ENCODE assay signal across 11 cellular contexts in the genomic region with DNA sequence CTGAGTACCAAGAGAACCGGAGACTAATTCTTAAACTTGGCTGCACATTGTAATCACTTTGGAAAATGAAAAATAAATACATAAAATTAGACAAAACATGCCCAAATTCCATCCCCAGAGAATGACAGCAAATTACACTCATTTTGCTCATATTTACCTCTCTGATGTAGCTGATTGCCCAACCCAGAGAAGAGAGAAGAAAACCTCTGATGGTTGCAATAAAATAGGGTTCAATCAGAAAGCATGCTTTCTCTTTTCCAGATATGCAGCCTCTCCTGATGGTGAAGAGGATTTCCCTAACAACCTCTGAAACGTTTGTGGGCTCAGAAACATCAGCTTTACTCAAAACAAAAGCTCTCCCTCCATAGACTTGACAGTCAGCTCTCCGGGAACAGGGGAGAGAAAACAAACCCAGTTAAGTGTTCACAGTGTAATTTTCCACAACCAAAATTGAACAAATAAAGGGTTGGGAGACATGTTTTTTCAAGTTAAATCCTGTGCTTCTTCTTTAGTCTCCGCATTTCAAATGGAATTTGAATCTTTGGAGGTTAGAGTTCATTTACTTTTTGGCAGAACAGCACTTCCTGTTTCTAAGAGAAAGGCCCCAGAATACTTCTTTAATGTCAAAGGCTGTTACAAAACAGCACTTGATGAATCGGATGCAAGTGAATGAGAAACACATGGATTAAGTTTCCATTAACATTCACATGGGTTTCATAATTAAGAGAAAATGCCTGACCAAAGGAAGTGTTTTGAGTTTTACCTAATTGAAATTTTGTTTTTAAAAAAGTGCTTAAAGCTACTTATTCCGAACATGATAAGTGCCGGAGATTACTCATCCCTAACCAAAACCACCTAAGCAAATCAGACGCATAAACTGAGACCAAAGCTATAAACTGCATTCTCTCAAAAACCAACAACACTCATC.
DNase-seq lines count a peak whose midpoint lies in the region; ATAC-seq and TF ChIP-seq lines count a peak whose summit lies in the region.
"Had no signal": no experiment of that assay in that cellular context is flagged by ENCODE, and none has a peak within 500 bp of the region (broad histone marks: within the 10 kb centered on the region; RNA-seq: fewer than 3 reads in every experiment).

No MANE protein-coding gene starts in this region.

- 43% methylated on average over 8 of the region's 8 CpGs for WGBS in hepatocyte (ENCODE audit: low lambda C conversion rate, missing lambda C conversion rate)

- H3K27me3 ChIP-seq in hepatocyte = no peaks in the 10 kb centered on the region

- ATAC-seq in SK-N-SH treated with all-trans-retinoic acid at 6 μM for 48 hours = peak; percentile 90
- ATAC-seq in activated CD8-positive, alpha-beta T cell treated with anti-CD3 and anti-CD28 coated beads for 36 hours = no peak

- H3K36me3 Mint-ChIP-seq in activated CD8-positive, alpha-beta T cell treated with anti-CD3 and anti-CD28 coated beads for 36 hours (ENCODE audit: low read depth) = no peaks in the 10 kb centered on the region

- intact Hi-C loops in activated CD8-positive, alpha-beta T cell treated with anti-CD3 and anti-CD28 coated beads for 36 hours (cut with micrococcal nuclease) = no loop called here

- TF ChIP-seq CTCF in hepatocyte (IDR thresholded peaks at IDR 0.05; ENCODE audit: poor library complexity) = no peak
- TF ChIP-seq CTCF in activated CD8-positive, alpha-beta T cell treated with anti-CD3 and anti-CD28 coated beads for 36 hours (IDR thresholded peaks at IDR 0.05) = no peak

- peak overlapping the region; percentile 80 for H2AFZ ChIP-seq in hepatocyte

- no peak overlapping the region for H3K4me3 ChIP-seq in hepatocyte
- H3K4me3 ChIP-seq: thoracic aorta had no signal

- H3K4me1 Mint-ChIP-seq in activated CD8-positive, alpha-beta T cell treated with anti-CD3 and anti-CD28 coated beads for 36 hours (ENCODE audit: low read depth) = no peaks in the 10 kb centered on the region

- no peak overlapping the region for H3K4me3 Mint-ChIP-seq in activated CD8-positive, alpha-beta T cell treated with anti-CD3 and anti-CD28 coated beads for 36 hours

- peak overlapping the region; percentile 52 for H3K4me2 ChIP-seq in hepatocyte

- H3K27ac Mint-ChIP-seq in activated CD8-positive, alpha-beta T cell treated with anti-CD3 and anti-CD28 coated beads for 36 hours = no peak overlapping the region

- no peaks in the 10 kb centered on the region for H3K9me3 ChIP-seq in hepatocyte (ENCODE audit: low read depth)
- H3K9me3 ChIP-seq: thoracic aorta had no signal

- CTCF ChIA-PET in activated CD8-positive, alpha-beta T cell treated with anti-CD3 and anti-CD28 coated beads for 36 hours (lab: Charles Lee) = no interaction called here

- no peaks in the 10 kb centered on the region for H3K27me3 Mint-ChIP-seq in activated CD8-positive, alpha-beta T cell treated with anti-CD3 and anti-CD28 coated beads for 36 hours

- peaks cover 7% of the 10 kb centered on the region for H3K4me1 ChIP-seq in hepatocyte (ENCODE audit: insufficient read depth)

- POLR2A ChIA-PET in activated CD8-positive, alpha-beta T cell treated with anti-CD3 and anti-CD28 coated beads for 36 hours (lab: Charles Lee) = no interaction called here

- H3K79me2 ChIP-seq in hepatocyte = no peaks in the 10 kb centered on the region

- peak; percentile 30 for DNase-seq in GM04503 (ENCODE audit: low read depth)
- no peak for DNase-seq in hepatocyte (ENCODE audit: low spot score)
- peak; percentile 37 for DNase-seq in smooth muscle cell of the brain vasculature (ENCODE audit: low read depth, low spot score)
- DNase-seq in LoVo (ENCODE audit: low spot score) = no peak
- DNase-seq in activated naive CD4-positive, alpha-beta T cell treated with Interleukin-2 at 50 U/mL for 16 hours = no peak
- DNase-seq in activated CD8-positive, alpha-beta T cell treated with anti-CD3 and anti-CD28 coated beads for 36 hours = no peak
- DNase-seq in hepatic stellate cell (ENCODE audit: low spot score) = no peak
- DNase-seq: GF-D8, Right ventricle myocardium superior had no signal

- H3K9me3 Mint-ChIP-seq in activated CD8-positive, alpha-beta T cell treated with anti-CD3 and anti-CD28 coated beads for 36 hours = peaks cover 3% of the 10 kb centered on the region

- no peaks in the 10 kb centered on the region for H3K36me3 ChIP-seq in hepatocyte (replicated peaks; ENCODE audit: insufficient read depth, low read depth)
- H3K36me3 ChIP-seq: thoracic aorta had no signal

- peak overlapping the region; percentile 74 for H3K27ac ChIP-seq in hepatocyte
- H3K27ac ChIP-seq: thoracic aorta had no signal

- no peaks in the 10 kb centered on the region for H4K20me1 ChIP-seq in hepatocyte (ENCODE audit: insufficient read depth, poor library complexity, severe bottlenecking)

- H3K9me2 ChIP-seq in hepatocyte (replicated peaks; ENCODE audit: insufficient read depth) = no peaks in the 10 kb centered on the region

TF ChIP-seq in SK-N-SH treated with all-trans-retinoic acid at 6 μM for 48 hours, 23 proteins besides CTCF, POLR2A, EP300 and RAD21 (continues in another document):
- no peak for TF ChIP-seq TCF4 (CRISPR knock-in tag; IDR thresholded peaks at IDR 0.05; ENCODE audit: borderline replicate concordance)
- TF ChIP-seq BACH2 (CRISPR knock-in tag; IDR thresholded peaks at IDR 0.05; ENCODE audit: borderline replicate concordance) = no peak
- TF ChIP-seq ARNTL (CRISPR knock-in tag; IDR thresholded peaks at IDR 0.05; ENCODE audit: borderline replicate concordance, low read depth) = no peak
- no peak for TF ChIP-seq ZNF565 (CRISPR knock-in tag; conservative IDR thresholded peaks at IDR 0.05; ENCODE audit: low read depth)
- TF ChIP-seq ZNF70 (CRISPR knock-in tag; IDR thresholded peaks at IDR 0.05) = no peak
- TF ChIP-seq, protein P1, sequence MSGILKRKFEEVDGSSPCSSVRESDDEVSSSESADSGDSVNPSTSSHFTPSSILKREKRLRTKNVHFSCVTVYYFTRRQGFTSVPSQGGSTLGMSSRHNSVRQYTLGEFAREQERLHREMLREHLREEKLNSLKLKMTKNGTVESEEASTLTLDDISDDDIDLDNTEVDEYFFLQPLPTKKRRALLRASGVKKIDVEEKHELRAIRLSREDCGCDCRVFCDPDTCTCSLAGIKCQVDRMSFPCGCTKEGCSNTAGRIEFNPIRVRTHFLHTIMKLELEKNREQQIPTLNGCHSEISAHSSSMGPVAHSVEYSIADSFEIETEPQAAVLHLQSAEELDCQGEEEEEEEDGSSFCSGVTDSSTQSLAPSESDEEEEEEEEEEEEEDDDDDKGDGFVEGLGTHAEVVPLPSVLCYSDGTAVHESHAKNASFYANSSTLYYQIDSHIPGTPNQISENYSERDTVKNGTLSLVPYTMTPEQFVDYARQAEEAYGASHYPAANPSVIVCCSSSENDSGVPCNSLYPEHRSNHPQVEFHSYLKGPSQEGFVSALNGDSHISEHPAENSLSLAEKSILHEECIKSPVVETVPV (CRISPR knock-in tag; IDR thresholded peaks at IDR 0.05) = no peak
- no peak for TF ChIP-seq GLIS3 (CRISPR knock-in tag; IDR thresholded peaks at IDR 0.05)
- no peak for TF ChIP-seq RARB (CRISPR knock-in tag; IDR thresholded peaks at IDR 0.05)
- TF ChIP-seq, protein P2, sequence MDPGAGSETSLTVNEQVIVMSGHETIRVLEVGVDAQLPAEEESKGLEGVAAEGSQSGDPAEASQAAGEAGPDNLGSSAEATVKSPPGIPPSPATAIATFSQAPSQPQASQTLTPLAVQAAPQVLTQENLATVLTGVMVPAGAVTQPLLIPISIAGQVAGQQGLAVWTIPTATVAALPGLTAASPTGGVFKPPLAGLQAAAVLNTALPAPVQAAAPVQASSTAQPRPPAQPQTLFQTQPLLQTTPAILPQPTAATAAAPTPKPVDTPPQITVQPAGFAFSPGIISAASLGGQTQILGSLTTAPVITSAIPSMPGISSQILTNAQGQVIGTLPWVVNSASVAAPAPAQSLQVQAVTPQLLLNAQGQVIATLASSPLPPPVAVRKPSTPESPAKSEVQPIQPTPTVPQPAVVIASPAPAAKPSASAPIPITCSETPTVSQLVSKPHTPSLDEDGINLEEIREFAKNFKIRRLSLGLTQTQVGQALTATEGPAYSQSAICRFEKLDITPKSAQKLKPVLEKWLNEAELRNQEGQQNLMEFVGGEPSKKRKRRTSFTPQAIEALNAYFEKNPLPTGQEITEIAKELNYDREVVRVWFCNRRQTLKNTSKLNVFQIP (CRISPR knock-in tag; IDR thresholded peaks at IDR 0.05; ENCODE audit: borderline replicate concordance, low read depth) = no peak
- no peak for TF ChIP-seq ISL1 (CRISPR knock-in tag; IDR thresholded peaks at IDR 0.05)
- no peak for TF ChIP-seq ZFP3 (CRISPR knock-in tag; IDR thresholded peaks at IDR 0.05)
- no peak for TF ChIP-seq CSDC2 (CRISPR knock-in tag; IDR thresholded peaks at IDR 0.05)
- no peak for TF ChIP-seq ZC3H10 (CRISPR knock-in tag; IDR thresholded peaks at IDR 0.05)
- TF ChIP-seq, protein P3, sequence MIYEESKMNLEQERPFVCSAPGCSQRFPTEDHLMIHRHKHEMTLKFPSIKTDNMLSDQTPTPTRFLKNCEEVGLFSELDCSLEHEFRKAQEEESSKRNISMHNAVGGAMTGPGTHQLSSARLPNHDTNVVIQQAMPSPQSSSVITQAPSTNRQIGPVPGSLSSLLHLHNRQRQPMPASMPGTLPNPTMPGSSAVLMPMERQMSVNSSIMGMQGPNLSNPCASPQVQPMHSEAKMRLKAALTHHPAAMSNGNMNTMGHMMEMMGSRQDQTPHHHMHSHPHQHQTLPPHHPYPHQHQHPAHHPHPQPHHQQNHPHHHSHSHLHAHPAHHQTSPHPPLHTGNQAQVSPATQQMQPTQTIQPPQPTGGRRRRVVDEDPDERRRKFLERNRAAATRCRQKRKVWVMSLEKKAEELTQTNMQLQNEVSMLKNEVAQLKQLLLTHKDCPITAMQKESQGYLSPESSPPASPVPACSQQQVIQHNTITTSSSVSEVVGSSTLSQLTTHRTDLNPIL (CRISPR knock-in tag; IDR thresholded peaks at IDR 0.05; ENCODE audit: low read depth) = no peak
- TF ChIP-seq, protein P4, sequence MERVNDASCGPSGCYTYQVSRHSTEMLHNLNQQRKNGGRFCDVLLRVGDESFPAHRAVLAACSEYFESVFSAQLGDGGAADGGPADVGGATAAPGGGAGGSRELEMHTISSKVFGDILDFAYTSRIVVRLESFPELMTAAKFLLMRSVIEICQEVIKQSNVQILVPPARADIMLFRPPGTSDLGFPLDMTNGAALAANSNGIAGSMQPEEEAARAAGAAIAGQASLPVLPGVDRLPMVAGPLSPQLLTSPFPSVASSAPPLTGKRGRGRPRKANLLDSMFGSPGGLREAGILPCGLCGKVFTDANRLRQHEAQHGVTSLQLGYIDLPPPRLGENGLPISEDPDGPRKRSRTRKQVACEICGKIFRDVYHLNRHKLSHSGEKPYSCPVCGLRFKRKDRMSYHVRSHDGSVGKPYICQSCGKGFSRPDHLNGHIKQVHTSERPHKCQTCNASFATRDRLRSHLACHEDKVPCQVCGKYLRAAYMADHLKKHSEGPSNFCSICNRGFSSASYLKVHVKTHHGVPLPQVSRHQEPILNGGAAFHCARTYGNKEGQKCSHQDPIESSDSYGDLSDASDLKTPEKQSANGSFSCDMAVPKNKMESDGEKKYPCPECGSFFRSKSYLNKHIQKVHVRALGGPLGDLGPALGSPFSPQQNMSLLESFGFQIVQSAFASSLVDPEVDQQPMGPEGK (CRISPR knock-in tag; IDR thresholded peaks at IDR 0.05; ENCODE audit: borderline replicate concordance) = no peak
- no peak for TF ChIP-seq ESRRG (CRISPR knock-in tag; IDR thresholded peaks at IDR 0.05)

Comparison
In these comparisons a context has a peak if more than half of its experiments do, and no peak if none do; other contexts are left out.
1. DNase-seq: peak in GM04503 (single experiment) and smooth muscle cell of the brain vasculature (single experiment); none in hepatocyte (single experiment), LoVo (single experiment), activated naive CD4-positive, alpha-beta T cell treated with Interleukin-2 at 50 U/mL for 16 hours (single experiment), activated CD8-positive, alpha-beta T cell treated with anti-CD3 and anti-CD28 coated beads for 36 hours (single experiment) and hepatic stellate cell (single experiment).